In the genomic region with DNA sequence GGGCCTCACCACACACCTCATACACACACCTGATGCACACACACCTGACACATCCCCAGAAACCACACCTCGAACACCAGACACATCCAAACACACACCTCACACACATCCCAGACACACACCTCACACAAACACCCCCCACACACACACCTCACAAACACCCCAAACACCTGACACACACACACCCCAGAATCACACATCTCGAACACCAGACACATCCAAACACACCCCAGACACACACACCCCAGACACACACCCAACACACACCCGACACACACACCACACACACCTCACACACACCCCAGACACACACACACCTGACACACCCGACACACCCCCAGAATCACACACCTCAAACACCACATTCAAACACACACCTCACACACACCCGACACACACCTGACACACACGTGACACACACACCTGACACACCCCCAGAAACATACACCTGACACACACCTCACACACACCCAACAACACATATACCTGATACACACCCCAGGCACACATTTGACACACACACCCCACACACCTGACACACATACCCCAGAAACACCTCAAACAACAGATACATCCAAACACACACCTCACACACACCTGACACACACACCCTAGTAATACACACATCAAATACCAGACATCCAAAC, we compare ENCODE assay signal across 1 cellular context.
TF ChIP-seq lines count a peak whose summit lies in the region.

No MANE protein-coding gene starts in this region.

TF ChIP-seq in HEK293, 187 proteins besides CTCF, POLR2A, EP300 and RAD21 (continues in another document):
- no peak for TF ChIP-seq OVOL3 (tag by site-specific recombination; IDR thresholded peaks at IDR 0.05)
- TF ChIP-seq IKZF3 (tag by site-specific recombination; IDR thresholded peaks at IDR 0.05) = no peak
- peak; percentile 17; the same call in 1 of the 2 replicates for TF ChIP-seq ZNF266 (tag by site-specific recombination; IDR thresholded peaks at IDR 0.05; ENCODE audit: low read depth)
- TF ChIP-seq ZNF184 (tag by site-specific recombination; IDR thresholded peaks at IDR 0.05) = no peak
- peak; percentile 20; the same call in 1 of the 2 replicates for TF ChIP-seq ZNF133 (tag by site-specific recombination; IDR thresholded peaks at IDR 0.05)
- TF ChIP-seq ZNF416 (tag by site-specific recombination; IDR thresholded peaks at IDR 0.05) = 0 out of 2 replicates have a peak, but pooled peaks have one; percentile 9
- TF ChIP-seq ZNF16 (tag by site-specific recombination; IDR thresholded peaks at IDR 0.05; ENCODE audit: low read depth) = no peak
- no peak; the same call in 1 of the 2 replicates for TF ChIP-seq ZNF544 (tag by site-specific recombination; IDR thresholded peaks at IDR 0.05)
- TF ChIP-seq, protein P1, sequence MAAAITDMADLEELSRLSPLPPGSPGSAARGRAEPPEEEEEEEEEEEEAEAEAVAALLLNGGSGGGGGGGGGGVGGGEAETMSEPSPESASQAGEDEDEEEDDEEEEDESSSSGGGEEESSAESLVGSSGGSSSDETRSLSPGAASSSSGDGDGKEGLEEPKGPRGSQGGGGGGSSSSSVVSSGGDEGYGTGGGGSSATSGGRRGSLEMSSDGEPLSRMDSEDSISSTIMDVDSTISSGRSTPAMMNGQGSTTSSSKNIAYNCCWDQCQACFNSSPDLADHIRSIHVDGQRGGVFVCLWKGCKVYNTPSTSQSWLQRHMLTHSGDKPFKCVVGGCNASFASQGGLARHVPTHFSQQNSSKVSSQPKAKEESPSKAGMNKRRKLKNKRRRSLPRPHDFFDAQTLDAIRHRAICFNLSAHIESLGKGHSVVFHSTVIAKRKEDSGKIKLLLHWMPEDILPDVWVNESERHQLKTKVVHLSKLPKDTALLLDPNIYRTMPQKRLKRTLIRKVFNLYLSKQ (tag by site-specific recombination; IDR thresholded peaks at IDR 0.05; ENCODE audit: borderline replicate concordance) = no peak; the same call in 1 of the 2 replicates
- TF ChIP-seq HOXA7 (CRISPR knock-in tag; IDR thresholded peaks at IDR 0.05; ENCODE audit: borderline replicate concordance) = no peak
- TF ChIP-seq ZNF155 (tag by site-specific recombination; IDR thresholded peaks at IDR 0.05) = peak; percentile 32; the same call in 1 of the 2 replicates
- TF ChIP-seq, protein P2, sequence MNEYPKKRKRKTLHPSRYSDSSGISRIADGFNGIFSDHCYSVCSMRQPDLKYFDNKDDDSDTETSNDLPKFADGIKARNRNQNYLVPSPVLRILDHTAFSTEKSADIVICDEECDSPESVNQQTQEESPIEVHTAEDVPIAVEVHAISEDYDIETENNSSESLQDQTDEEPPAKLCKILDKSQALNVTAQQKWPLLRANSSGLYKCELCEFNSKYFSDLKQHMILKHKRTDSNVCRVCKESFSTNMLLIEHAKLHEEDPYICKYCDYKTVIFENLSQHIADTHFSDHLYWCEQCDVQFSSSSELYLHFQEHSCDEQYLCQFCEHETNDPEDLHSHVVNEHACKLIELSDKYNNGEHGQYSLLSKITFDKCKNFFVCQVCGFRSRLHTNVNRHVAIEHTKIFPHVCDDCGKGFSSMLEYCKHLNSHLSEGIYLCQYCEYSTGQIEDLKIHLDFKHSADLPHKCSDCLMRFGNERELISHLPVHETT (tag by site-specific recombination; IDR thresholded peaks at IDR 0.05) = peak; percentile 46; the same call in 1 of the 2 replicates
- TF ChIP-seq, protein P3, sequence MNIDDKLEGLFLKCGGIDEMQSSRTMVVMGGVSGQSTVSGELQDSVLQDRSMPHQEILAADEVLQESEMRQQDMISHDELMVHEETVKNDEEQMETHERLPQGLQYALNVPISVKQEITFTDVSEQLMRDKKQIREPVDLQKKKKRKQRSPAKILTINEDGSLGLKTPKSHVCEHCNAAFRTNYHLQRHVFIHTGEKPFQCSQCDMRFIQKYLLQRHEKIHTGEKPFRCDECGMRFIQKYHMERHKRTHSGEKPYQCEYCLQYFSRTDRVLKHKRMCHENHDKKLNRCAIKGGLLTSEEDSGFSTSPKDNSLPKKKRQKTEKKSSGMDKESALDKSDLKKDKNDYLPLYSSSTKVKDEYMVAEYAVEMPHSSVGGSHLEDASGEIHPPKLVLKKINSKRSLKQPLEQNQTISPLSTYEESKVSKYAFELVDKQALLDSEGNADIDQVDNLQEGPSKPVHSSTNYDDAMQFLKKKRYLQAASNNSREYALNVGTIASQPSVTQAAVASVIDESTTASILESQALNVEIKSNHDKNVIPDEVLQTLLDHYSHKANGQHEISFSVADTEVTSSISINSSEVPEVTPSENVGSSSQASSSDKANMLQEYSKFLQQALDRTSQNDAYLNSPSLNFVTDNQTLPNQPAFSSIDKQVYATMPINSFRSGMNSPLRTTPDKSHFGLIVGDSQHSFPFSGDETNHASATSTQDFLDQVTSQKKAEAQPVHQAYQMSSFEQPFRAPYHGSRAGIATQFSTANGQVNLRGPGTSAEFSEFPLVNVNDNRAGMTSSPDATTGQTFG (tag by site-specific recombination; IDR thresholded peaks at IDR 0.05; ENCODE audit: borderline replicate concordance) = peak; percentile 13; the same call in 1 of the 2 replicates
- peak; percentile 50; the same call in 1 of the 2 replicates for TF ChIP-seq ZNF157 (tag by site-specific recombination; IDR thresholded peaks at IDR 0.05)
- TF ChIP-seq SCRT1 (tag by site-specific recombination; IDR thresholded peaks at IDR 0.05; ENCODE audit: borderline replicate concordance) = peak; percentile 91
- TF ChIP-seq GLIS1 (tag by site-specific recombination; IDR thresholded peaks at IDR 0.05) = no peak
- no peak for TF ChIP-seq ZNF768 (tag by site-specific recombination; IDR thresholded peaks at IDR 0.05)
- no peak for TF ChIP-seq ZNF24 (tag by site-specific recombination; IDR thresholded peaks at IDR 0.05)
- peak; percentile 38; the same call in 1 of the 2 replicates for TF ChIP-seq ZNF785 (tag by site-specific recombination; IDR thresholded peaks at IDR 0.05)
- TF ChIP-seq, protein P4, sequence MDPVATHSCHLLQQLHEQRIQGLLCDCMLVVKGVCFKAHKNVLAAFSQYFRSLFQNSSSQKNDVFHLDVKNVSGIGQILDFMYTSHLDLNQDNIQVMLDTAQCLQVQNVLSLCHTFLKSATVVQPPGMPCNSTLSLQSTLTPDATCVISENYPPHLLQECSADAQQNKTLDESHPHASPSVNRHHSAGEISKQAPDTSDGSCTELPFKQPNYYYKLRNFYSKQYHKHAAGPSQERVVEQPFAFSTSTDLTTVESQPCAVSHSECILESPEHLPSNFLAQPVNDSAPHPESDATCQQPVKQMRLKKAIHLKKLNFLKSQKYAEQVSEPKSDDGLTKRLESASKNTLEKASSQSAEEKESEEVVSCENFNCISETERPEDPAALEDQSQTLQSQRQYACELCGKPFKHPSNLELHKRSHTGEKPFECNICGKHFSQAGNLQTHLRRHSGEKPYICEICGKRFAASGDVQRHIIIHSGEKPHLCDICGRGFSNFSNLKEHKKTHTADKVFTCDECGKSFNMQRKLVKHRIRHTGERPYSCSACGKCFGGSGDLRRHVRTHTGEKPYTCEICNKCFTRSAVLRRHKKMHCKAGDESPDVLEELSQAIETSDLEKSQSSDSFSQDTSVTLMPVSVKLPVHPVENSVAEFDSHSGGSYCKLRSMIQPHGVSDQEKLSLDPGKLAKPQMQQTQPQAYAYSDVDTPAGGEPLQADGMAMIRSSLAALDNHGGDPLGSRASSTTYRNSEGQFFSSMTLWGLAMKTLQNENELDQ (tag by site-specific recombination; IDR thresholded peaks at IDR 0.05; ENCODE audit: low read depth) = no peak
- TF ChIP-seq ZNF292 (tag by site-specific recombination; IDR thresholded peaks at IDR 0.05; ENCODE audit: borderline replicate concordance, low read depth) = 0 out of 2 replicates have a peak, but pooled peaks have one; percentile 11
- no peak for TF ChIP-seq ZNF19 (tag by site-specific recombination; IDR thresholded peaks at IDR 0.05; ENCODE audit: low read depth)
- TF ChIP-seq ZNF174 (tag by site-specific recombination; IDR thresholded peaks at IDR 0.05) = no peak
- TF ChIP-seq ZBTB21 (tag by site-specific recombination; IDR thresholded peaks at IDR 0.05) = no peak
- TF ChIP-seq ZNF530 (tag by site-specific recombination; IDR thresholded peaks at IDR 0.05; ENCODE audit: low read depth) = 0 out of 2 replicates have a peak, but pooled peaks have one; percentile 10
- TF ChIP-seq MEIS1 (CRISPR knock-in tag; IDR thresholded peaks at IDR 0.05; ENCODE audit: borderline replicate concordance) = no peak
- no peak for TF ChIP-seq ZNF10 (tag by site-specific recombination; IDR thresholded peaks at IDR 0.05)
- peak; percentile 97 for TF ChIP-seq SCRT2 (tag by site-specific recombination; IDR thresholded peaks at IDR 0.05)
- TF ChIP-seq ZNF426 (tag by site-specific recombination; IDR thresholded peaks at IDR 0.05) = no peak
- no peak for TF ChIP-seq ZNF214 (tag by site-specific recombination; IDR thresholded peaks at IDR 0.05; ENCODE audit: borderline replicate concordance)
- TF ChIP-seq, protein P5, sequence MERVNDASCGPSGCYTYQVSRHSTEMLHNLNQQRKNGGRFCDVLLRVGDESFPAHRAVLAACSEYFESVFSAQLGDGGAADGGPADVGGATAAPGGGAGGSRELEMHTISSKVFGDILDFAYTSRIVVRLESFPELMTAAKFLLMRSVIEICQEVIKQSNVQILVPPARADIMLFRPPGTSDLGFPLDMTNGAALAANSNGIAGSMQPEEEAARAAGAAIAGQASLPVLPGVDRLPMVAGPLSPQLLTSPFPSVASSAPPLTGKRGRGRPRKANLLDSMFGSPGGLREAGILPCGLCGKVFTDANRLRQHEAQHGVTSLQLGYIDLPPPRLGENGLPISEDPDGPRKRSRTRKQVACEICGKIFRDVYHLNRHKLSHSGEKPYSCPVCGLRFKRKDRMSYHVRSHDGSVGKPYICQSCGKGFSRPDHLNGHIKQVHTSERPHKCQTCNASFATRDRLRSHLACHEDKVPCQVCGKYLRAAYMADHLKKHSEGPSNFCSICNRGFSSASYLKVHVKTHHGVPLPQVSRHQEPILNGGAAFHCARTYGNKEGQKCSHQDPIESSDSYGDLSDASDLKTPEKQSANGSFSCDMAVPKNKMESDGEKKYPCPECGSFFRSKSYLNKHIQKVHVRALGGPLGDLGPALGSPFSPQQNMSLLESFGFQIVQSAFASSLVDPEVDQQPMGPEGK (tag by site-specific recombination; IDR thresholded peaks at IDR 0.05) = peak; percentile 23; the same call in 1 of the 2 replicates
- TF ChIP-seq ZNF423 (tag by site-specific recombination; IDR thresholded peaks at IDR 0.05) = no peak
- TF ChIP-seq, protein P6, sequence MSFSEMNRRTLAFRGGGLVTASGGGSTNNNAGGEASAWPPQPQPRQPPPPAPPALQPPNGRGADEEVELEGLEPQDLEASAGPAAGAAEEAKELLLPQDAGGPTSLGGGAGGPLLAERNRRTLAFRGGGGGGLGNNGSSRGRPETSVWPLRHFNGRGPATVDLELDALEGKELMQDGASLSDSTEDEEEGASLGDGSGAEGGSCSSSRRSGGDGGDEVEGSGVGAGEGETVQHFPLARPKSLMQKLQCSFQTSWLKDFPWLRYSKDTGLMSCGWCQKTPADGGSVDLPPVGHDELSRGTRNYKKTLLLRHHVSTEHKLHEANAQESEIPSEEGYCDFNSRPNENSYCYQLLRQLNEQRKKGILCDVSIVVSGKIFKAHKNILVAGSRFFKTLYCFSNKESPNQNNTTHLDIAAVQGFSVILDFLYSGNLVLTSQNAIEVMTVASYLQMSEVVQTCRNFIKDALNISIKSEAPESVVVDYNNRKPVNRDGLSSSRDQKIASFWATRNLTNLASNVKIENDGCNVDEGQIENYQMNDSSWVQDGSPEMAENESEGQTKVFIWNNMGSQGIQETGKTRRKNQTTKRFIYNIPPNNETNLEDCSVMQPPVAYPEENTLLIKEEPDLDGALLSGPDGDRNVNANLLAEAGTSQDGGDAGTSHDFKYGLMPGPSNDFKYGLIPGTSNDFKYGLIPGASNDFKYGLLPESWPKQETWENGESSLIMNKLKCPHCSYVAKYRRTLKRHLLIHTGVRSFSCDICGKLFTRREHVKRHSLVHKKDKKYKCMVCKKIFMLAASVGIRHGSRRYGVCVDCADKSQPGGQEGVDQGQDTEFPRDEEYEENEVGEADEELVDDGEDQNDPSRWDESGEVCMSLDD (tag by site-specific recombination; IDR thresholded peaks at IDR 0.05) = peak; percentile 60; the same call in 1 of the 2 replicates
- 0 out of 2 replicates have a peak, but pooled peaks have one; percentile 79 for TF ChIP-seq ZNF571 (tag by site-specific recombination; IDR thresholded peaks at IDR 0.05)
- TF ChIP-seq, protein P7, sequence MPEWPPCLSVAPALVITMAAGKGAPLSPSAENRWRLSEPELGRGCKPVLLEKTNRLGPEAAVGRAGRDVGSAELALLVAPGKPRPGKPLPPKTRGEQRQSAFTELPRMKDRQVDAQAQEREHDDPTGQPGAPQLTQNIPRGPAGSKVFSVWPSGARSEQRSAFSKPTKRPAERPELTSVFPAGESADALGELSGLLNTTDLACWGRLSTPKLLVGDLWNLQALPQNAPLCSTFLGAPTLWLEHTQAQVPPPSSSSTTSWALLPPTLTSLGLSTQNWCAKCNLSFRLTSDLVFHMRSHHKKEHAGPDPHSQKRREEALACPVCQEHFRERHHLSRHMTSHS (tag by site-specific recombination; IDR thresholded peaks at IDR 0.05) = no peak; the same call in 1 of the 2 replicates
- TF ChIP-seq, protein P8, sequence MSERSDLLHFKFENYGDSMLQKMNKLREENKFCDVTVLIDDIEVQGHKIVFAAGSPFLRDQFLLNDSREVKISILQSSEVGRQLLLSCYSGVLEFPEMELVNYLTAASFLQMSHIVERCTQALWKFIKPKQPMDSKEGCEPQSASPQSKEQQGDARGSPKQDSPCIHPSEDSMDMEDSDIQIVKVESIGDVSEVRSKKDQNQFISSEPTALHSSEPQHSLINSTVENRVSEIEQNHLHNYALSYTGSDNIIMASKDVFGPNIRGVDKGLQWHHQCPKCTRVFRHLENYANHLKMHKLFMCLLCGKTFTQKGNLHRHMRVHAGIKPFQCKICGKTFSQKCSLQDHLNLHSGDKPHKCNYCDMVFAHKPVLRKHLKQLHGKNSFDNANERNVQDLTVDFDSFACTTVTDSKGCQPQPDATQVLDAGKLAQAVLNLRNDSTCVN (tag by site-specific recombination; optimal IDR thresholded peaks at IDR 0.05) = no peak
- peak; percentile 81 for TF ChIP-seq KLF9 (tag by site-specific recombination; IDR thresholded peaks at IDR 0.05; ENCODE audit: low read depth)
- TF ChIP-seq, protein P9, sequence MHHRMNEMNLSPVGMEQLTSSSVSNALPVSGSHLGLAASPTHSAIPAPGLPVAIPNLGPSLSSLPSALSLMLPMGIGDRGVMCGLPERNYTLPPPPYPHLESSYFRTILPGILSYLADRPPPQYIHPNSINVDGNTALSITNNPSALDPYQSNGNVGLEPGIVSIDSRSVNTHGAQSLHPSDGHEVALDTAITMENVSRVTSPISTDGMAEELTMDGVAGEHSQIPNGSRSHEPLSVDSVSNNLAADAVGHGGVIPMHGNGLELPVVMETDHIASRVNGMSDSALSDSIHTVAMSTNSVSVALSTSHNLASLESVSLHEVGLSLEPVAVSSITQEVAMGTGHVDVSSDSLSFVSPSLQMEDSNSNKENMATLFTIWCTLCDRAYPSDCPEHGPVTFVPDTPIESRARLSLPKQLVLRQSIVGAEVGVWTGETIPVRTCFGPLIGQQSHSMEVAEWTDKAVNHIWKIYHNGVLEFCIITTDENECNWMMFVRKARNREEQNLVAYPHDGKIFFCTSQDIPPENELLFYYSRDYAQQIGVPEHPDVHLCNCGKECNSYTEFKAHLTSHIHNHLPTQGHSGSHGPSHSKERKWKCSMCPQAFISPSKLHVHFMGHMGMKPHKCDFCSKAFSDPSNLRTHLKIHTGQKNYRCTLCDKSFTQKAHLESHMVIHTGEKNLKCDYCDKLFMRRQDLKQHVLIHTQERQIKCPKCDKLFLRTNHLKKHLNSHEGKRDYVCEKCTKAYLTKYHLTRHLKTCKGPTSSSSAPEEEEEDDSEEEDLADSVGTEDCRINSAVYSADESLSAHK (tag by site-specific recombination; IDR thresholded peaks at IDR 0.05) = no peak
- TF ChIP-seq ZNF366 (tag by site-specific recombination; conservative IDR thresholded peaks at IDR 0.05) = no peak
- no peak for TF ChIP-seq ZNF175 (tag by site-specific recombination; IDR thresholded peaks at IDR 0.05)
- TF ChIP-seq SP3 (tag by site-specific recombination; IDR thresholded peaks at IDR 0.05) = 0 out of 2 replicates have a peak, but pooled peaks have one; percentile 34
- TF ChIP-seq ZNF707 (tag by site-specific recombination; IDR thresholded peaks at IDR 0.05) = peak; percentile 56; the same call in 1 of the 2 replicates
